Comparison of ENCODE assay signal across 11 cellular contexts in the genomic region with DNA sequence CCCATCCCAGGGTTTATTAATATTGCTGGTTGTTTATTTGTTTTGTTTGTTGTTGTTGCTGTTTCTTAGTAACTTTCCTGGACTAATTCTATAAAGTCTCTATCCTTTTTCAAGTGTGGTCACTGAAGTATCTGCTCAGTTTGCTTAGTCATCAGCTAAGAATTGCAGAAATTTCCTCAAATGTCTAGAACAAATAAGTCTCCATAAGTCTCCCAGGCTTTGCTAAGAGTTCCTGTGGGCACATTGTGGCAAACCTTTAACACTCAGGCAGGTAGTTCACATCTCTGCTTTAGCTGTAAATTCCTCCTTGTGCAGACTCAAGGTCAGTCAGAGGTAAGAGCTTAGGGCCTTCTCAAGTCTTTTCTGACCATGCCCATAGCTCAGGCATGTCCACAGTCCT. TPM values are rescaled to one million over a fixed set of nuclear protein-coding genes. Genes with fewer than 3 reads are reported as not detected.
DNase-seq lines count a peak whose midpoint lies in the region; ATAC-seq lines count a peak whose summit lies in the region.
"Had no signal": no experiment of that assay in that cellular context is flagged by ENCODE, and none has a peak within 500 bp of the region (broad histone marks: within the 10 kb centered on the region; RNA-seq: fewer than 3 reads in every experiment).

No MANE protein-coding gene starts in this region.

- H3K36me3 ChIP-seq in mesodermal cell (ENCODE audit: control insufficient read depth, insufficient read depth, low read length): no peaks in the 10 kb centered on the region

- CTCF ChIA-PET in T-cell (lab: Charles Lee): interaction anchor here in 1 of 2 donors (0.6 kb wide), 1 partner anchor 296 kb away, joined by 3 read pairs; no protein-coding TSS in a partner anchor

- ATAC-seq in T-cell (replicated peaks in 1 of 4) (no peak), HG03378 (IDR thresholded peaks at IDR 0.05; ENCODE audit: unreplicated experiment) (no peak), GM18519 (IDR thresholded peaks at IDR 0.05; ENCODE audit: low FRiP score, unreplicated experiment) (no peak)

- H3K4me1 Mint-ChIP-seq in T-cell: no peaks in the 10 kb centered on the region
- H3K4me1 Mint-ChIP-seq: neural crest cell had no signal

- peaks cover 20 to 26% of the 10 kb centered on the region in 2 donors for H3K27me3 Mint-ChIP-seq in T-cell

- no peaks in the 10 kb centered on the region for H3K36me3 Mint-ChIP-seq in T-cell

- no peak overlapping the region for H3K4me3 Mint-ChIP-seq in T-cell
- H3K4me3 Mint-ChIP-seq: neural crest cell had no signal

- no peak overlapping the region for H3K27ac Mint-ChIP-seq in T-cell

- in situ Hi-C loops in Caki2 (cut with HindIII; ENCODE audit: low pct_unique_long_range_greater_than_20kb, low sequenced_read_pairs): no loop called here

- POLR2A ChIA-PET in T-cell (lab: Charles Lee): no interaction called here

- H3K4me1 ChIP-seq in mesodermal cell (ENCODE audit: control insufficient read depth, insufficient read depth, low read length, poor library complexity, severe bottlenecking): peaks cover 12% of the 10 kb centered on the region

- peak overlapping the region; percentile 74 for H3K27ac ChIP-seq in mesodermal cell (ENCODE audit: low read depth, low read length, severe bottlenecking)

- H3K4me3 ChIP-seq in mesodermal cell (ENCODE audit: extremely low read depth, insufficient read depth, low read length, poor library complexity, severe bottlenecking): no peak overlapping the region

- H3K9me3 ChIP-seq in mesodermal cell (ENCODE audit: control insufficient read depth, low read length): no peaks in the 10 kb centered on the region

- peaks cover 0 to 10% (median 6%) of the 10 kb centered on the region in 3 donors for H3K9me3 Mint-ChIP-seq in T-cell

- DNase-seq in Caki2 (ENCODE audit: low read depth) (peak; percentile 77), NCI-H226 (peak; percentile 96), dedifferentiated amniotic fluid mesenchymal stem cell (ENCODE audit: extremely low spot score) (peak; percentile 91), T-cell (no peak), NCI-H1092 treated with DMSO at 0.1 percent for 48 hours (lab: John Stamatoyannopoulos, UW) (no peak)
- DNase-seq: activated gamma-delta T cell; stimulated activated CD4-positive, alpha-beta T cell treated with anti-CD3 and anti-CD28 coated beads, Interleukin-15, amount 100 ng/mL, for 24 hours had no signal

RNA-seq across cellular contexts. Expression of a gene that starts 38.9 kb away (rescaled TPM):
- not detected in 2 replicates for total RNA-seq in Caki2 (2014; rRNA removed; shearing (Covaris generic); ENCODE audit: low replicate concordance)
- polyA plus RNA-seq in mesodermal cell (2013, experiment 1 of 2): not detected
- not detected for polyA plus RNA-seq in mesodermal cell (2013, experiment 2 of 2)
- not detected for total RNA-seq in T-cell
- total RNA-seq: neural crest cell had no signal

Comparison
In these comparisons a context has a peak if more than half of its experiments do, and no peak if none do; other contexts are left out.
1. DNase-seq: peak in Caki2 (single experiment), NCI-H226 (single experiment) and dedifferentiated amniotic fluid mesenchymal stem cell (single experiment); none in T-cell (0 of 34) and NCI-H1092 treated with DMSO at 0.1 percent for 48 hours (single experiment).